ENCODE assay signal across 8 cellular contexts in the genomic region with DNA sequence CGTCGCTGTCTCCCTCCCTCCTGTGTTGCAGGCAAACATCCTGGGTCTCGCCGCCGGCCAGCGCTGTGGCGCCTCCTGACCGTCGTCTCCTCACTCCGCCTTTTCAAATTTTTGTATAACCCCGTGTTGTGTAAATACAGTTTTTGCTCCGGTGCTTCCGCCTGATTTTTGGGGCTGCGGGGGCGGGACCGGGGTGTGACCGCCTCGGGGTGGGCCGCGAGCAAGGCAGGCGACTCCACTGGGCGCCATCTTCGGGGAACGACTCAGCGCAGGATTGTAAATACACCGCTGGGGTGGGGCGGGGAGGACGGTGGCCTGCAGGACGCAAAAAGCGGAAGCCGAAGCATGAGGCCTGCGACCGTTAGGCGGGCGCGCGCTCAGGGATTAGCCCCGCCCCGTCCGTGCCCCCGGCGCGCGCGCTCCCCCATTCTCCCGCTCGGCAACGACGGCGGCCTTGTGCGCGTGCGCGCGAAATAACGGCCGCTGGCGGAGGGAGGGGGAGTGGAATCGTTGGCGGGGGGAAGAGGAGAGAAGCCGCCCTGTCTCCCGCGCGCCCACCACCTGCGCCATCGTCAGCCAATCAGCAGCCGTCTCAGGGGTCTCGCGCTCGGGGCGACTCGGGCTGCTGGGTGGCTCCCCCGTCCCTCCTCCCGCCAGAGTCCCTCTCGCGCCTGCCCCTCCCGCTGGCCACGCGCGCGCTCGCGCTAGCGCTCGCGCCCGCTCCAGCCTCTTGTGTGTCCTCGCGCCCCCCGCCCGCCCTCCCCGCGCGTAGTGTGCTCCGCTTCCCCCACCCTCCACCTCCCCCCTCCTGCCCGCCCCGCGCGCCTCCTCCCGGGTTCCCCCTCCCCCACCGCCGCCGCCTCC. TPM values are rescaled to one million over a fixed set of nuclear protein-coding genes. Genes with fewer than 3 reads are reported as not detected.
DNase-seq lines count a peak whose midpoint lies in the region; ATAC-seq and TF ChIP-seq lines count a peak whose summit lies in the region.

No MANE protein-coding gene starts in this region.

- TF ChIP-seq CTCF in ascending aorta (IDR thresholded peaks at IDR 0.05): peak in 2 of 3 experiments; percentile 10 to 12
- no peak for TF ChIP-seq CTCF in right atrium auricular region (IDR thresholded peaks at IDR 0.05)
- TF ChIP-seq CTCF in psoas muscle (IDR thresholded peaks at IDR 0.05): no peak

- peak; percentile 31 for ATAC-seq in GM18499 (IDR thresholded peaks at IDR 0.05; ENCODE audit: insufficient read depth, unreplicated experiment)
- peak; percentile 62 for ATAC-seq in HG02885 (IDR thresholded peaks at IDR 0.05; ENCODE audit: poor library complexity, unreplicated experiment)
- peak; percentile 88 to 90 (median 90) for ATAC-seq in psoas muscle

- H3K4me1 Mint-ChIP-seq in T-helper 2 cell treated with Interferon-gamma antibody and Interleukin-4, amounts not matched to agents 5 μg/mL and 100 μg/mL, for 36 hours (ENCODE audit: low read depth): peaks cover 28% of the 10 kb centered on the region

- H3K36me3 ChIP-seq in ascending aorta (peaks cover 14 to 25% of the 10 kb centered on the region in 2 donors), right atrium auricular region (peaks cover 14% of the 10 kb centered on the region), psoas muscle (ENCODE audit: insufficient read depth in 1 of 2, low read depth in 1 of 2) (peaks cover 0 to 19% of the 10 kb centered on the region in 2 donors), urinary bladder (ENCODE audit: insufficient read depth) (no peaks in the 10 kb centered on the region)

- H3K27ac Mint-ChIP-seq in T-helper 2 cell treated with Interferon-gamma antibody and Interleukin-4, amounts not matched to agents 5 μg/mL and 100 μg/mL, for 36 hours: peak overlapping the region; percentile 100

- H3K9me3 Mint-ChIP-seq in T-helper 2 cell treated with Interferon-gamma antibody and Interleukin-4, amounts not matched to agents 5 μg/mL and 100 μg/mL, for 36 hours: no peaks in the 10 kb centered on the region

- DNase-seq in NCI-H1694 treated with DMSO at 0.1 percent for 48 hours (lab: John Stamatoyannopoulos, UW) (peak; percentile 95), ascending aorta (ENCODE audit: low spot score in 2 of 2) (peak; percentile 89 to 98), right atrium auricular region (ENCODE audit: low spot score) (peak; percentile 98), psoas muscle (peak; percentile 98 to 99)
- peak; percentile 98 for DNase-seq in T-helper 2 cell treated with Interferon-gamma antibody and Interleukin-4, amounts not matched to agents 5 μg/mL and 100 μg/mL, for 36 hours (ENCODE audit: low spot score)

- H3K36me3 Mint-ChIP-seq in T-helper 2 cell treated with Interferon-gamma antibody and Interleukin-4, amounts not matched to agents 5 μg/mL and 100 μg/mL, for 36 hours (ENCODE audit: low read depth): peaks cover 64% of the 10 kb centered on the region

- H3K4me1 ChIP-seq in ascending aorta (peaks cover 15 to 30% of the 10 kb centered on the region in 2 donors), right atrium auricular region (peaks cover 0 to 49% of the 10 kb centered on the region in 2 donors), psoas muscle (peaks cover 44% of the 10 kb centered on the region), urinary bladder (ENCODE audit: insufficient read depth) (no peaks in the 10 kb centered on the region)

- H3K4me3 ChIP-seq in ascending aorta (peak overlapping the region; percentile 68 to 87), right atrium auricular region (peak overlapping the region; percentile 62 to 78), psoas muscle (peak overlapping the region; percentile 80), urinary bladder (ENCODE audit: low read depth, low read length) (peak overlapping the region; percentile 56)

- H3K27me3 Mint-ChIP-seq in T-helper 2 cell treated with Interferon-gamma antibody and Interleukin-4, amounts not matched to agents 5 μg/mL and 100 μg/mL, for 36 hours (ENCODE audit: low read depth): no peaks in the 10 kb centered on the region

- peak overlapping the region; percentile 100 for H3K4me3 Mint-ChIP-seq in T-helper 2 cell treated with Interferon-gamma antibody and Interleukin-4, amounts not matched to agents 5 μg/mL and 100 μg/mL, for 36 hours

- intact Hi-C loops in ascending aorta (cut with DNase I) (loop anchor here (1.0 to 10.0 kb wide), 8 partner anchors 15 to 1649 kb away; a partner anchor contains a TSS), psoas muscle (cut with DNase I) (loop anchor here in 1 of 2 donors (5.0 kb wide), 1 partner anchor 208 kb away; no protein-coding TSS in a partner anchor)

- H3K27me3 ChIP-seq in ascending aorta: no peaks in the 10 kb centered on the region
- no peaks in the 10 kb centered on the region for H3K27me3 ChIP-seq in right atrium auricular region
- no peaks in the 10 kb centered on the region for H3K27me3 ChIP-seq in psoas muscle (ENCODE audit: insufficient read depth in 3 of 3, low read length in 2 of 3)

- H3K27ac ChIP-seq in ascending aorta: peak overlapping the region; percentile 95 to 99
- H3K27ac ChIP-seq in right atrium auricular region: peak overlapping the region; percentile 98 to 100
- peak overlapping the region; percentile 97 for H3K27ac ChIP-seq in psoas muscle
- peak overlapping the region; percentile 96 for H3K27ac ChIP-seq in urinary bladder (ENCODE audit: low read depth)

- 0 to 1% (median 0%) methylated on average over 45 to 100 of the region's 103 CpGs for WGBS in psoas muscle, 3 donors
- whole genome bisulfite sequencing in urinary bladder: under 1% methylated on average over 100 of the region's 103 CpGs

- H3K9me3 ChIP-seq in ascending aorta (no peaks in the 10 kb centered on the region), right atrium auricular region (no peaks in the 10 kb centered on the region), psoas muscle (no peaks in the 10 kb centered on the region)

RNA-seq across cellular contexts. Expression of a gene that starts 0.9 kb away (rescaled TPM):
- total RNA-seq in ascending aorta: 146 TPM
- 10 to 100 TPM; 33.0 to 86.6 TPM for total RNA-seq in right atrium auricular region
- 100 to 1,000 TPM; 112 to 161 (median 125) TPM for total RNA-seq in psoas muscle
- polyA plus RNA-seq in psoas muscle: 100 to 1,000 TPM in 2 of 3 donors, 10 to 100 TPM in 1; 94.9 to 193 (median 131) TPM
- 136 TPM for total RNA-seq in urinary bladder
- polyA plus RNA-seq in urinary bladder: 171 TPM

RNA-seq across cellular contexts. Expression of a gene that starts 6.5 kb away (rescaled TPM):
- total RNA-seq in ascending aorta: 5.0 TPM
- under 1 TPM; 0.51 to 0.52 TPM for total RNA-seq in right atrium auricular region
- total RNA-seq in psoas muscle: 1 to 10 TPM in 1 of 4 donors, under 1 TPM in 3; 0.22 to 1.8 (median 0.75) TPM
- under 1 TPM; 0.17 to 0.44 (median 0.18) TPM for polyA plus RNA-seq in psoas muscle
- total RNA-seq in urinary bladder: 7.9 TPM
- 8.2 TPM for polyA plus RNA-seq in urinary bladder

RNA-seq across cellular contexts. Expression of a gene that starts 10.5 kb away (rescaled TPM):
- total RNA-seq in ascending aorta (54.3 TPM), right atrium auricular region (10 to 100 TPM; 23.5 to 27.3 TPM), psoas muscle (10 to 100 TPM in 3 of 4 donors, 1 to 10 TPM in 1; 9.4 to 14.2 (median 11.0) TPM), urinary bladder (14.1 TPM)
- polyA plus RNA-seq in psoas muscle (10 to 100 TPM; 19.8 to 36.8 (median 35.5) TPM), urinary bladder (27.1 TPM)

RNA-seq across cellular contexts. Expression of a gene that starts 14.8 kb away (rescaled TPM):
- total RNA-seq in ascending aorta: 244 TPM
- 10 to 100 TPM; 44.4 to 77.9 TPM for total RNA-seq in right atrium auricular region
- total RNA-seq in psoas muscle: 10 to 100 TPM; 27.9 to 75.9 (median 51.6) TPM
- 10 to 100 TPM; 17.6 to 34.3 (median 34.1) TPM for polyA plus RNA-seq in psoas muscle
- 42.7 TPM for total RNA-seq in urinary bladder
- 143 TPM for polyA plus RNA-seq in urinary bladder

RNA-seq across cellular contexts. Expression of a gene that starts 14.9 kb away (rescaled TPM):
- total RNA-seq in ascending aorta (28.6 TPM), right atrium auricular region (10 to 100 TPM; 10.1 to 17.1 TPM), psoas muscle (10 to 100 TPM; 12.6 to 23.8 (median 14.3) TPM), urinary bladder (37.0 TPM)
- polyA plus RNA-seq in psoas muscle (10 to 100 TPM; 13.4 to 15.5 (median 15.5) TPM), urinary bladder (27.0 TPM)

Comparison
In these comparisons a context has a peak if more than half of its experiments do, and no peak if none do; other contexts are left out.
1. Peak in every context shown above with its lines: DNase-seq, ATAC-seq, H3K4me3 ChIP-seq and H3K27ac ChIP-seq.
2. ATAC-seq: peak in every context shown above with its lines; median percentile 90 in psoas muscle; 62 in HG02885; 31 in GM18499.
3. CTCF ChIP-seq: peak in ascending aorta (2 of 3); none in right atrium auricular region (0 of 2) and psoas muscle (single experiment).